In genomic region chr2:8456149-8457091, GRCh38 we compare ENCODE assay signal across 9 cellular contexts.
DNase-seq lines count a peak whose midpoint lies in the region; ATAC-seq and TF ChIP-seq lines count a peak whose summit lies in the region.
"Had no signal": no experiment of that assay in that cellular context is flagged by ENCODE, and none has a peak within 500 bp of the region (broad histone marks: within the 10 kb centered on the region; RNA-seq: fewer than 3 reads in every experiment).

No MANE protein-coding gene starts in this region.

- H3K4me3 Mint-ChIP-seq in activated T-helper 17 cell treated with anti-CD3 and anti-CD28 coated beads, Interleukin-2, amount 50 U/mL, for 72 hours: peak overlapping the region; percentile 77
- peak overlapping the region; percentile 93 for H3K4me3 Mint-ChIP-seq in natural killer cell treated with Interleukin-12 subunit alpha and Interleukin-12 subunit beta and Interleukin-15 and Interleukin-18, amount 100 ng/mL, for 72 hours

- H3F3A ChIP-seq in DOHH2 (ENCODE audit: control insufficient read depth, insufficient read depth): no peaks in the 10 kb centered on the region

- peaks cover 36% of the 10 kb centered on the region for H3K4me1 Mint-ChIP-seq in activated T-helper 17 cell treated with anti-CD3 and anti-CD28 coated beads, Interleukin-2, amount 50 U/mL, for 72 hours
- peaks cover 52 to 58% of the 10 kb centered on the region in 2 donors for H3K4me1 Mint-ChIP-seq in natural killer cell treated with Interleukin-12 subunit alpha and Interleukin-12 subunit beta and Interleukin-15 and Interleukin-18, amount 100 ng/mL, for 72 hours (ENCODE audit: low read depth in 2 of 2)

- peak; percentile 61 for ATAC-seq in HG03342 (IDR thresholded peaks at IDR 0.05; ENCODE audit: unreplicated experiment)
- peak; percentile 55 for ATAC-seq in activated T-helper 17 cell treated with anti-CD3 and anti-CD28 coated beads, Interleukin-2, amount 50 U/mL, for 72 hours (replicated peaks)
- ATAC-seq in natural killer cell treated with Interleukin-12 subunit alpha and Interleukin-12 subunit beta and Interleukin-15 and Interleukin-18, amount 100 ng/mL, for 72 hours: peak; percentile 69
- no peak for ATAC-seq in GM19324 (IDR thresholded peaks at IDR 0.05; ENCODE audit: low FRiP score, unreplicated experiment)

- H3K36me3 ChIP-seq in DOHH2 (ENCODE audit: control insufficient read depth, low read length) (no peaks in the 10 kb centered on the region), SJCRH30 (no peaks in the 10 kb centered on the region)

- H3K4me3 ChIP-seq in DOHH2 (ENCODE audit: low read length): no peak overlapping the region
- H3K4me3 ChIP-seq in SJCRH30: no peak overlapping the region

- no peaks in the 10 kb centered on the region for H3K79me2 ChIP-seq in DOHH2 (ENCODE audit: control insufficient read depth, low read length)

- peaks cover 49% of the 10 kb centered on the region for H3K36me3 Mint-ChIP-seq in activated T-helper 17 cell treated with anti-CD3 and anti-CD28 coated beads, Interleukin-2, amount 50 U/mL, for 72 hours (ENCODE audit: low read depth)
- no peaks in the 10 kb centered on the region for H3K36me3 Mint-ChIP-seq in natural killer cell treated with Interleukin-12 subunit alpha and Interleukin-12 subunit beta and Interleukin-15 and Interleukin-18, amount 100 ng/mL, for 72 hours

- H3K9me3 Mint-ChIP-seq in activated T-helper 17 cell treated with anti-CD3 and anti-CD28 coated beads, Interleukin-2, amount 50 U/mL, for 72 hours: no peaks in the 10 kb centered on the region
- no peaks in the 10 kb centered on the region for H3K9me3 Mint-ChIP-seq in natural killer cell treated with Interleukin-12 subunit alpha and Interleukin-12 subunit beta and Interleukin-15 and Interleukin-18, amount 100 ng/mL, for 72 hours

- peak overlapping the region; percentile 52; the same call in 1 of the 2 replicates for H3K4me2 ChIP-seq in DOHH2 (ENCODE audit: low read length)

- H3K9me3 ChIP-seq in DOHH2 (ENCODE audit: control insufficient read depth, insufficient read depth, low read length) (no peaks in the 10 kb centered on the region), SJCRH30 (replicated peaks) (no peaks in the 10 kb centered on the region)

- peak overlapping the region; percentile 86 for H3K27ac Mint-ChIP-seq in activated T-helper 17 cell treated with anti-CD3 and anti-CD28 coated beads, Interleukin-2, amount 50 U/mL, for 72 hours
- peak overlapping the region; percentile 93 to 99 for H3K27ac Mint-ChIP-seq in natural killer cell treated with Interleukin-12 subunit alpha and Interleukin-12 subunit beta and Interleukin-15 and Interleukin-18, amount 100 ng/mL, for 72 hours

- H3K27me3 Mint-ChIP-seq in activated T-helper 17 cell treated with anti-CD3 and anti-CD28 coated beads, Interleukin-2, amount 50 U/mL, for 72 hours: no peaks in the 10 kb centered on the region
- H3K27me3 Mint-ChIP-seq in natural killer cell treated with Interleukin-12 subunit alpha and Interleukin-12 subunit beta and Interleukin-15 and Interleukin-18, amount 100 ng/mL, for 72 hours: no peaks in the 10 kb centered on the region

- no peaks in the 10 kb centered on the region for H4K20me1 ChIP-seq in DOHH2 (ENCODE audit: control insufficient read depth, insufficient read depth, low read depth, low read length)

- no peak for TF ChIP-seq CTCF in DOHH2 (IDR thresholded peaks at IDR 0.05; ENCODE audit: low read depth, low read length, poor library complexity, severe bottlenecking)

- H3K27ac ChIP-seq in DOHH2 (ENCODE audit: low read depth, low read length) (no peak overlapping the region), SJCRH30 (no peak overlapping the region)

- H3K9me2 ChIP-seq in DOHH2 (replicated peaks; ENCODE audit: control insufficient read depth, low read length): no peaks in the 10 kb centered on the region

- DNase-seq in natural killer cell treated with Interleukin-12 subunit alpha and Interleukin-12 subunit beta and Interleukin-15 and Interleukin-18, amount 100 ng/mL, for 72 hours (ENCODE audit: low spot score): peak; percentile 68
- DNase-seq in SJCRH30 (no peak), RKO (ENCODE audit: low spot score) (no peak), COLO668 (lab: John Stamatoyannopoulos, UW; ENCODE audit: unreplicated experiment) (no peak)
- DNase-seq: midbrain had no signal

- H3K4me1 ChIP-seq in DOHH2 (ENCODE audit: control insufficient read depth, low read length): peaks cover 10% of the 10 kb centered on the region
- H3K4me1 ChIP-seq in SJCRH30: 0 out of 2 replicates have a peak, but pooled peaks cover 2% of the 10 kb centered on the region

- H3K27me3 ChIP-seq in DOHH2 (ENCODE audit: control insufficient read depth, low read length): peaks cover 23% of the 10 kb centered on the region
- peaks cover 8% of the 10 kb centered on the region; the same call in 1 of the 2 replicates for H3K27me3 ChIP-seq in SJCRH30
